Comparison of ENCODE assay signal across 15 cellular contexts in the genomic region with DNA sequence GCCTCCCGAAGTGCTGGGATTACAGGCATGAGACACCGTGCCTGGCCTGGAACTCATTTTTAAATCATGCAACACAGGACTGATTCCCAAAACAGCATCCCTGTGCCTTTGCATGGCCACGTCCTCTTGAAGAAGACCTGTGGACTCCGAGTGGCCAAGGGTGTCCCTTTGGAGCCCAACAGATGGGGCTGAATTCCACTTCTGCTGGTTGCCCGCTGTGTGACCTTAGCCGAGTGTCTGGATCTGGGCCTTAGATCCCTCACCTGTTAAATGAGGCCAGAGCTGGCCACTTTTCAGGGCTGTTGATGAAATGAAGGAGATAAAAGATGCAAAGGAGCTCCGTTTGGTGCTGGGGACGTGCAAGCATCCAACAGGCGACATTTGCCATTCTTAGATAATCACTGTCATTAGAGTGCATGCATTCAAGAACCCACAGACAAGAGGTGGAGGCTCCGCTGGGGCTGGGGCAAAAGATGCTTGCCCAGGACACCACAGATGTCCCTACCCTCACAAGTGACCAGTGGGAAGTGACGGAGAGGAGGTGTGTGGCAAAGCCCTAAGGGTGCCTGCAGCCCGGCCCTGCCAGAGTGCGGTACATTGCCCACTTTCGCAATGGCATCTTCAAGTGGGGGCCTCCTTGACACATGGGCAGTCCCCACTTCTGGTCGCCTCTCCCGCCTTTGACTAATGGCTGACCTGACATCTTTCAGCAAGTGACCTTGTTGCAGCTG.
DNase-seq lines count a peak whose midpoint lies in the region; ATAC-seq and TF ChIP-seq lines count a peak whose summit lies in the region.
"Had no signal": no experiment of that assay in that cellular context is flagged by ENCODE, and none has a peak within 500 bp of the region (broad histone marks: within the 10 kb centered on the region; RNA-seq: fewer than 3 reads in every experiment).

No MANE protein-coding gene starts in this region.

- intact Hi-C loops in left ventricle myocardium inferior (cut with micrococcal nuclease), result no loop called here
- intact Hi-C loops in left ventricle myocardium superior (cut with micrococcal nuclease), result no loop called here
- intact Hi-C loops in vagina (cut with DNase I), result no loop called here
- intact Hi-C loops in activated CD4-positive, alpha-beta memory T cell treated with anti-CD3 and anti-CD28 coated beads for 36 hours (cut with micrococcal nuclease), result no loop called here

- CTCF ChIA-PET in activated CD4-positive, alpha-beta memory T cell treated with anti-CD3 and anti-CD28 coated beads for 36 hours (lab: Charles Lee), result no interaction called here

- H3K9me3 ChIP-seq in left ventricle myocardium inferior (replicated peaks) (no peaks in the 10 kb centered on the region), WERI-Rb-1 (ENCODE audit: severe bottlenecking) (no peaks in the 10 kb centered on the region), vagina (no peaks in the 10 kb centered on the region)

- H3K27me3 ChIP-seq in left ventricle myocardium inferior (ENCODE audit: low read depth) (no peaks in the 10 kb centered on the region), WERI-Rb-1 (ENCODE audit: insufficient read depth, low read depth, severe bottlenecking) (no peaks in the 10 kb centered on the region), vagina (no peaks in the 10 kb centered on the region)

- no peak overlapping the region for H3K4me3 ChIP-seq in left ventricle myocardium inferior
- H3K4me3 ChIP-seq in WERI-Rb-1 (ENCODE audit: low read depth, low read length), result no peak overlapping the region
- no peak overlapping the region for H3K4me3 ChIP-seq in vagina

- H3K4me3 Mint-ChIP-seq in osteocyte (ENCODE audit: unreplicated experiment), result no peak overlapping the region
- H3K4me3 Mint-ChIP-seq in activated CD4-positive, alpha-beta memory T cell treated with anti-CD3 and anti-CD28 coated beads for 36 hours, result no peak overlapping the region

- no peak for TF ChIP-seq POLR2A in vagina (IDR thresholded peaks at IDR 0.05)

- no peaks in the 10 kb centered on the region for H3K9me3 Mint-ChIP-seq in osteocyte (ENCODE audit: unreplicated experiment)
- H3K9me3 Mint-ChIP-seq in activated CD4-positive, alpha-beta memory T cell treated with anti-CD3 and anti-CD28 coated beads for 36 hours, result no peaks in the 10 kb centered on the region

- H3K4me1 ChIP-seq in left ventricle myocardium inferior, result peaks cover 38% of the 10 kb centered on the region
- H3K4me1 ChIP-seq in vagina, result peaks cover 37% of the 10 kb centered on the region

- H3K27me3 Mint-ChIP-seq in osteocyte (ENCODE audit: unreplicated experiment), result peaks cover 16% of the 10 kb centered on the region
- no peaks in the 10 kb centered on the region for H3K27me3 Mint-ChIP-seq in activated CD4-positive, alpha-beta memory T cell treated with anti-CD3 and anti-CD28 coated beads for 36 hours

- peaks cover 28% of the 10 kb centered on the region for H3K4me1 Mint-ChIP-seq in osteocyte (ENCODE audit: unreplicated experiment)
- H3K4me1 Mint-ChIP-seq in activated CD4-positive, alpha-beta memory T cell treated with anti-CD3 and anti-CD28 coated beads for 36 hours (ENCODE audit: low read depth), result peaks cover 5% of the 10 kb centered on the region

- no peak for TF ChIP-seq CTCF in left ventricle myocardium inferior (IDR thresholded peaks at IDR 0.05; ENCODE audit: borderline replicate concordance)
- TF ChIP-seq CTCF in WERI-Rb-1 (IDR thresholded peaks at IDR 0.05; ENCODE audit: low read depth, low read length), result no peak
- TF ChIP-seq CTCF in osteocyte (IDR thresholded peaks at IDR 0.05), result no peak
- TF ChIP-seq CTCF in vagina (IDR thresholded peaks at IDR 0.05), result no peak

- no peak for DNase-seq in left ventricle myocardium inferior
- no peak for DNase-seq in left ventricle myocardium superior
- DNase-seq in WERI-Rb-1, result peak; percentile 58
- DNase-seq in osteocyte (ENCODE audit: extremely low spot score, unreplicated experiment), result peak; percentile 67
- no peak for DNase-seq in vagina (ENCODE audit: extremely low spot score in 2 of 2)
- DNase-seq in CD1c-positive myeloid dendritic cell (ENCODE audit: extremely low spot score), result no peak
- DNase-seq in activated CD4-positive, alpha-beta memory T cell treated with anti-CD3 and anti-CD28 coated beads for 36 hours, result no peak
- DNase-seq: C1 segment of cervical spinal cord, DMS153, MV-4-11, NCI-H1417 treated with DMSO at 0.1 percent for 48 hours, NCI-H2029, NCI-H526, RPMI8226 had no signal

- POLR2A ChIA-PET in activated CD4-positive, alpha-beta memory T cell treated with anti-CD3 and anti-CD28 coated beads for 36 hours (lab: Charles Lee), result no interaction called here

- H3K36me3 Mint-ChIP-seq in osteocyte (ENCODE audit: unreplicated experiment), result no peaks in the 10 kb centered on the region
- H3K36me3 Mint-ChIP-seq in activated CD4-positive, alpha-beta memory T cell treated with anti-CD3 and anti-CD28 coated beads for 36 hours, result no peaks in the 10 kb centered on the region

- ATAC-seq in left ventricle myocardium superior, result no peak
- no peak for ATAC-seq in GM18520 (IDR thresholded peaks at IDR 0.05; ENCODE audit: unreplicated experiment)

- no peak overlapping the region for H3K27ac Mint-ChIP-seq in osteocyte (ENCODE audit: unreplicated experiment)
- H3K27ac Mint-ChIP-seq in activated CD4-positive, alpha-beta memory T cell treated with anti-CD3 and anti-CD28 coated beads for 36 hours, result no peak overlapping the region

- H3K36me3 ChIP-seq in left ventricle myocardium inferior, result no peaks in the 10 kb centered on the region
- no peaks in the 10 kb centered on the region for H3K36me3 ChIP-seq in WERI-Rb-1
- no peaks in the 10 kb centered on the region for H3K36me3 ChIP-seq in vagina

- H3K27ac ChIP-seq in left ventricle myocardium inferior (replicated peaks) (peak overlapping the region; percentile 96), WERI-Rb-1 (no peak overlapping the region), vagina (peak overlapping the region; percentile 92)

Comparison
In these comparisons a context has a peak if more than half of its experiments do, and no peak if none do; other contexts are left out.
1. DNase-seq: peak in WERI-Rb-1 (single experiment) and osteocyte (single experiment); none in left ventricle myocardium inferior (single experiment), left ventricle myocardium superior (single experiment), vagina (0 of 2), CD1c-positive myeloid dendritic cell (single experiment) and activated CD4-positive, alpha-beta memory T cell treated with anti-CD3 and anti-CD28 coated beads for 36 hours (single experiment).